In genomic region chr17:49191407-49191916, GRCh38 we compare ENCODE assay signal across 8 cellular contexts. TPM values are rescaled to one million over a fixed set of nuclear protein-coding genes. Genes with fewer than 3 reads are reported as not detected.
DNase-seq lines count a peak whose midpoint lies in the region; ATAC-seq and TF ChIP-seq lines count a peak whose summit lies in the region.

No MANE protein-coding gene starts in this region.

- no peaks in the 10 kb centered on the region for H3K9me3 ChIP-seq in DOHH2 (ENCODE audit: control insufficient read depth, insufficient read depth, low read length)
- no peaks in the 10 kb centered on the region for H3K9me3 ChIP-seq in HEK293 (ENCODE audit: control insufficient read depth, insufficient read depth, low read depth, low read length)
- H3K9me3 ChIP-seq in SJSA1 (replicated peaks): no peaks in the 10 kb centered on the region
- no peaks in the 10 kb centered on the region for H3K9me3 ChIP-seq in esophagus muscularis mucosa
- no peaks in the 10 kb centered on the region for H3K9me3 ChIP-seq in sigmoid colon

- TF ChIP-seq EP300 in esophagus muscularis mucosa (IDR thresholded peaks at IDR 0.05): no peak
- no peak for TF ChIP-seq EP300 in sigmoid colon (IDR thresholded peaks at IDR 0.05)

- CTCF ChIA-PET in HEK293 (lab: Yijun Ruan, JAX): interaction anchor here (0.6 to 4.5 kb wide), 9 partner anchors 11 to 364 kb away, joined by 3 to 28 read pairs (median 3); no protein-coding TSS in a partner anchor

- no peak for TF ChIP-seq CTCF in DOHH2 (IDR thresholded peaks at IDR 0.05; ENCODE audit: low read depth, low read length, poor library complexity, severe bottlenecking)
- TF ChIP-seq CTCF in HEK293 (tag by site-specific recombination; IDR thresholded peaks at IDR 0.05): no peak
- no peak for TF ChIP-seq CTCF in esophagus muscularis mucosa (IDR thresholded peaks at IDR 0.05)
- TF ChIP-seq CTCF in sigmoid colon (IDR thresholded peaks at IDR 0.05): no peak

- H3F3A ChIP-seq in DOHH2 (ENCODE audit: control insufficient read depth, insufficient read depth): peaks cover 12% of the 10 kb centered on the region

- POLR2A ChIA-PET in HEK293 (lab: Yijun Ruan, JAX): interaction anchor here (0.9 to 1.9 kb wide), 8 partner anchors 33 to 197 kb away, joined by 3 to 8 read pairs (median 4); partner anchors contain the start of genes IGF2BP1 and PHOSPHO1

- 8% methylated on average over 8 of the region's 8 CpGs for WGBS in esophagus muscularis mucosa
- 1 to 6% methylated on average over 8 of the region's 8 CpGs for WGBS in sigmoid colon, 2 donors

- no peaks in the 10 kb centered on the region for H4K20me1 ChIP-seq in DOHH2 (ENCODE audit: control insufficient read depth, insufficient read depth, low read depth, low read length)

- H3K4me2 ChIP-seq in DOHH2 (ENCODE audit: low read length): peak overlapping the region; percentile 80

- intact Hi-C loops in esophagus muscularis mucosa (cut with DNase I) (no loop called here), sigmoid colon (cut with DNase I) (loop anchor here (5.0 to 10.0 kb wide), 3 partner anchors 36 to 287 kb away; partner anchors contain the start of genes PHB1 and UBE2Z)

- H3K4me3 ChIP-seq in DOHH2 (ENCODE audit: low read length): peak overlapping the region; percentile 81
- H3K4me3 ChIP-seq in HEK293 (ENCODE audit: low read depth, low read length): peak overlapping the region; percentile 81
- peak overlapping the region; percentile 68 for H3K4me3 ChIP-seq in SJSA1
- H3K4me3 ChIP-seq in esophagus muscularis mucosa: peak overlapping the region; percentile 71 to 96 (median 82)
- H3K4me3 ChIP-seq in sigmoid colon: peak overlapping the region; percentile 56 to 88 (median 78)

- no peaks in the 10 kb centered on the region for H3K27me3 ChIP-seq in DOHH2 (ENCODE audit: control insufficient read depth, low read length)
- no peaks in the 10 kb centered on the region for H3K27me3 ChIP-seq in SJSA1 (replicated peaks)
- H3K27me3 ChIP-seq in esophagus muscularis mucosa: no peaks in the 10 kb centered on the region
- no peaks in the 10 kb centered on the region for H3K27me3 ChIP-seq in sigmoid colon

- ATAC-seq in GM21528 (IDR thresholded peaks at IDR 0.05; ENCODE audit: low FRiP score, unreplicated experiment): no peak

- no peaks in the 10 kb centered on the region for H3K79me2 ChIP-seq in DOHH2 (ENCODE audit: control insufficient read depth, low read length)

- DNase-seq in SJSA1 (ENCODE audit: low read depth in 1 of 2, low spot score in 2 of 2): no peak
- DNase-seq in esophagus muscularis mucosa (ENCODE audit: extremely low spot score): no peak
- no peak for DNase-seq in sigmoid colon
- no peak for DNase-seq in stimulated activated CD4-positive, alpha-beta T cell treated with anti-CD3 and anti-CD28 coated beads, Interleukin-1b, Interleukin-23, amount 100 ng/mL, for 48 hours
- DNase-seq in GDM1 (lab: John Stamatoyannopoulos, UW): no peak

- H3K36me3 ChIP-seq in DOHH2 (ENCODE audit: control insufficient read depth, low read length) (no peaks in the 10 kb centered on the region), HEK293 (ENCODE audit: control insufficient read depth in 2 of 2, insufficient read depth in 1 of 2, low read length in 2 of 2) (no peaks in the 10 kb centered on the region), SJSA1 (no peaks in the 10 kb centered on the region), esophagus muscularis mucosa (no peaks in the 10 kb centered on the region), sigmoid colon (no peaks in the 10 kb centered on the region)

- H3K4me1 ChIP-seq in DOHH2 (ENCODE audit: control insufficient read depth, low read length) (peaks cover 29% of the 10 kb centered on the region), HEK293 (ENCODE audit: control insufficient read depth, insufficient read depth, low read length) (peaks cover 2% of the 10 kb centered on the region; the same call in 1 of the 2 replicates), SJSA1 (replicated peaks) (peaks cover 12% of the 10 kb centered on the region), esophagus muscularis mucosa (peaks cover 0 to 17% (median 13%) of the 10 kb centered on the region in 4 donors), sigmoid colon (peaks cover 7 to 19% (median 14%) of the 10 kb centered on the region in 4 donors)

- no peak for TF ChIP-seq POLR2A in esophagus muscularis mucosa (IDR thresholded peaks at IDR 0.05; ENCODE audit: low read depth)
- TF ChIP-seq POLR2A in sigmoid colon (IDR thresholded peaks at IDR 0.05): no peak

- no peaks in the 10 kb centered on the region for H3K9me2 ChIP-seq in DOHH2 (replicated peaks; ENCODE audit: control insufficient read depth, low read length)

- peak overlapping the region; percentile 93 for H3K27ac ChIP-seq in DOHH2 (ENCODE audit: low read depth, low read length)
- H3K27ac ChIP-seq in HEK293 (ENCODE audit: extremely low read depth, low read depth, low read length): peak overlapping the region; percentile 97
- H3K27ac ChIP-seq in SJSA1: peak overlapping the region; percentile 89
- H3K27ac ChIP-seq in esophagus muscularis mucosa (replicated peaks in 1 of 4): peak overlapping the region; percentile 91 to 99 (median 96)
- H3K27ac ChIP-seq in sigmoid colon: peak overlapping the region; percentile 87 to 99 (median 96)

TF ChIP-seq in HEK293, 187 proteins besides CTCF, POLR2A, EP300 and RAD21 (continues in another document):
- TF ChIP-seq, protein P1, sequence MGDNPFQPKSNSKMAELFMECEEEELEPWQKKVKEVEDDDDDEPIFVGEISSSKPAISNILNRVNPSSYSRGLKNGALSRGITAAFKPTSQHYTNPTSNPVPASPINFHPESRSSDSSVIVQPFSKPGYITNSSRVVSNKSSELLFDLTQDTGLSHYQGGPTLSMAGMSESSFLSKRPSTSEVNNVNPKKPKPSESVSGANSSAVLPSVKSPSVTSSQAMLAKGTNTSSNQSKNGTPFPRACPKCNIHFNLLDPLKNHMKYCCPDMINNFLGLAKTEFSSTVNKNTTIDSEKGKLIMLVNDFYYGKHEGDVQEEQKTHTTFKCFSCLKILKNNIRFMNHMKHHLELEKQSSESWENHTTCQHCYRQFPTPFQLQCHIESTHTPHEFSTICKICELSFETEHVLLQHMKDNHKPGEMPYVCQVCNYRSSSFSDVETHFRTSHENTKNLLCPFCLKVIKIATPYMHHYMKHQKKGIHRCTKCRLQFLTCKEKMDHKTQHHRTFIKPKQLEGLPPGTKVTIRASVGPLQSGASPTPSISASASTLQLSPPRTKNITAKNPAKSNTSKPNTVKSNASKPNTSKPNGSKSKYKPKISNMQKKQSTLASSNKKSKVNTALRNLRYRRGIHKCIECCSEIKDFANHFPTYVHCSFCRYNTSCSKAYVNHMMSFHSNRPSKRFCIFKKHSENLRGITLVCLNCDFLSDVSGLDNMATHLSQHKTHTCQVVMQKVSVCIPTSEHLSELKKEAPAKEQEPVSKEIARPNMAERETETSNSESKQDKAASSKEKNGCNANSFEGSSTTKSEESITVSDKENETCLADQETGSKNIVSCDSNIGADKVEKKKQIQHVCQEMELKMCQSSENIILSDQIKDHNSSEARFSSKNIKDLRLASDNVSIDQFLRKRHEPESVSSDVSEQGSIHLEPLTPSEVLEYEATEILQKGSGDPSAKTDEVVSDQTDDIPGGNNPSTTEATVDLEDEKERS (tag by site-specific recombination; IDR thresholded peaks at IDR 0.05): no peak
- TF ChIP-seq ZBTB8A (tag by site-specific recombination; IDR thresholded peaks at IDR 0.05): no peak
- no peak; the same call in 1 of the 2 replicates for TF ChIP-seq ZNF24 (tag by site-specific recombination; IDR thresholded peaks at IDR 0.05)
- TF ChIP-seq KLF16 (tag by site-specific recombination; IDR thresholded peaks at IDR 0.05): no peak
- TF ChIP-seq ZNF654 (tag by site-specific recombination; IDR thresholded peaks at IDR 0.05; ENCODE audit: low read depth): no peak
- TF ChIP-seq, protein P2, sequence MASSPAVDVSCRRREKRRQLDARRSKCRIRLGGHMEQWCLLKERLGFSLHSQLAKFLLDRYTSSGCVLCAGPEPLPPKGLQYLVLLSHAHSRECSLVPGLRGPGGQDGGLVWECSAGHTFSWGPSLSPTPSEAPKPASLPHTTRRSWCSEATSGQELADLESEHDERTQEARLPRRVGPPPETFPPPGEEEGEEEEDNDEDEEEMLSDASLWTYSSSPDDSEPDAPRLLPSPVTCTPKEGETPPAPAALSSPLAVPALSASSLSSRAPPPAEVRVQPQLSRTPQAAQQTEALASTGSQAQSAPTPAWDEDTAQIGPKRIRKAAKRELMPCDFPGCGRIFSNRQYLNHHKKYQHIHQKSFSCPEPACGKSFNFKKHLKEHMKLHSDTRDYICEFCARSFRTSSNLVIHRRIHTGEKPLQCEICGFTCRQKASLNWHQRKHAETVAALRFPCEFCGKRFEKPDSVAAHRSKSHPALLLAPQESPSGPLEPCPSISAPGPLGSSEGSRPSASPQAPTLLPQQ (tag by site-specific recombination; IDR thresholded peaks at IDR 0.05): no peak
- no peak for TF ChIP-seq REPIN1 (tag by site-specific recombination; IDR thresholded peaks at IDR 0.05; ENCODE audit: low read depth)
- no peak for TF ChIP-seq KLF9 (tag by site-specific recombination; IDR thresholded peaks at IDR 0.05; ENCODE audit: low read depth)
- TF ChIP-seq ZNF558 (tag by site-specific recombination; IDR thresholded peaks at IDR 0.05): peak; percentile 45; the same call in 1 of the 2 replicates
- no peak for TF ChIP-seq ZNF426 (tag by site-specific recombination; IDR thresholded peaks at IDR 0.05)
- TF ChIP-seq GFI1B (tag by site-specific recombination; IDR thresholded peaks at IDR 0.05): 0 out of 2 replicates have a peak, but pooled peaks have one; percentile 28
- peak; percentile 45; the same call in 1 of the 2 replicates for TF ChIP-seq ZSCAN30 (tag by site-specific recombination; IDR thresholded peaks at IDR 0.05)
- peak; percentile 66; the same call in 1 of the 2 replicates for TF ChIP-seq ZNF366 (tag by site-specific recombination; conservative IDR thresholded peaks at IDR 0.05)

RNA-seq across cellular contexts. Expression of gene GNGT2, which starts 18.9 kb away (rescaled TPM):
- not detected in 2 replicates for total RNA-seq in SJSA1 (2014; rRNA removed; shearing (Covaris generic))
- total RNA-seq in esophagus muscularis mucosa (1 to 10 TPM in 2 of 4 donors, under 1 TPM in 1, not detected in 1; 0.97 to 2.2 (median 2.1) TPM), sigmoid colon (1 to 10 TPM; 1.6 to 4.2 (median 3.5) TPM)
- polyA plus RNA-seq in sigmoid colon: 10 to 100 TPM in 1 of 3 donors, 1 to 10 TPM in 2; 6.6 to 11.0 (median 7.4) TPM

RNA-seq across cellular contexts. Expression of gene ABI3, which starts 19.0 kb away (rescaled TPM):
- not detected in 2 replicates for total RNA-seq in SJSA1 (2014; rRNA removed; shearing (Covaris generic))
- total RNA-seq in esophagus muscularis mucosa: 1 to 10 TPM; 3.3 to 8.9 (median 6.3) TPM
- 1 to 10 TPM; 1.8 to 7.1 (median 3.0) TPM for total RNA-seq in sigmoid colon
- polyA plus RNA-seq in sigmoid colon: 10 to 100 TPM in 2 of 3 donors, 1 to 10 TPM in 1; 7.8 to 16.0 (median 15.2) TPM

RNA-seq across cellular contexts. Expression of gene PHOSPHO1, which starts 39.1 kb away (rescaled TPM):
- total RNA-seq in SJSA1 (2014; rRNA removed; shearing (Covaris generic)): 0.39 TPM in 1 of 2 replicates, not detected in the other
- total RNA-seq in esophagus muscularis mucosa: 1 to 10 TPM in 3 of 4 donors, not detected in 1; 1.2 to 1.5 (median 1.4) TPM
- not detected for total RNA-seq in sigmoid colon
- polyA plus RNA-seq in sigmoid colon: under 1 TPM in 1 of 3 donors, not detected in 2; 0.38 TPM

RNA-seq across cellular contexts. Expression of gene B4GALNT2, which starts 58.9 kb away (rescaled TPM):
- 0.06 and 0.39 TPM in 2 replicates for total RNA-seq in SJSA1 (2014; rRNA removed; shearing (Covaris generic))
- total RNA-seq in esophagus muscularis mucosa: not detected
- total RNA-seq in sigmoid colon: not detected
- 1 to 10 TPM; 2.4 to 4.1 (median 3.9) TPM for polyA plus RNA-seq in sigmoid colon
